24 cellular contexts compared by ENCODE assay signal in the genomic region with DNA sequence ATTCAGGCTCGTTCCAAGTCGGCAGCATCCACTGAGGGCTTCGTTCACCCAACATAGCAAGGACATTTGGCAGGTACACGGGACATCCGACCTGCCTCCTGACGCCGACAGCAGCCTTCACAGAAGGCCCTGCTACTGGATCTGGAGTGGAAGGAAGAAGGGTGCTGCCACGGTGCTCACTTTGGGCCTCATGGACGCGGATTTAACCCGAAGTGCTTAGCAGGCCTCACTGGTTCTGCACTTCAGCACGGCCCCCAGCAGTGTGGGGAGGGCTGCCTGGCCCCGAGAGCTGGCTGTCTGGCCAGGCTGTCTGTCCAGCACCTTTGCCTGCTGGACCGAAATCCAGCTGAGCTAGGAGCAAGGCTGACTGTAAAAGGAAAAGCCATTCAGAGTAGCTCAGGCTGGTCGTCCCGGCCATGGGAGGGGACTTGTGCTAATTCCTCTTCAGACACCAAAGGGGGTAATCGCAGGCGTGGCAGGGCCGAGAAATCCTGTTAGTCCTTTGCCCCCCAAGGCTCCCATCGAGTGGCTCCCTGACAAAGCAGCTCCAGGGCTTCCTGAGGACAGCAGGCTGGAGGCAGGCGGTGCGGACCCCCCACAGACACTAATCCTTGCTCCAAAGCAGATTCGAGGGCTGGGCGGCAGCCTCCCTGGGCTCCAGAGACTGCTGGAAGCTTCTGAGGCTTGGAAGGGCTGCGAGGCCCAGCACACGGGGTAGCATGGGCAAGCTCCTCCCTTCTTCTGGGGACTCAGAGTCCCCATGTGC. TPM values are rescaled to one million over a fixed set of nuclear protein-coding genes. Genes with fewer than 3 reads are reported as not detected.
A peak's percentile ranks its signal among the peaks of the same experiment; 100 is the strongest.
DNase-seq lines count a peak whose midpoint lies in the region; ATAC-seq and TF ChIP-seq lines count a peak whose summit lies in the region.
"Had no signal": no experiment of that assay in that cellular context is flagged by ENCODE, and none has a peak within 500 bp of the region (broad histone marks: within the 10 kb centered on the region; RNA-seq: fewer than 3 reads in every experiment).

No MANE protein-coding gene starts in this region.

- H3K27me3 Mint-ChIP-seq in osteocyte (ENCODE audit: unreplicated experiment) = peaks cover 17% of the 10 kb centered on the region

- H3K18ac ChIP-seq in mesendoderm (ENCODE audit: low read length) = no peak overlapping the region

- ATAC-seq in Right ventricle myocardium inferior (no peak), left cardiac atrium (no peak), HG02588 (IDR thresholded peaks at IDR 0.05; ENCODE audit: unreplicated experiment) (no peak)
- ATAC-seq: activated CD4-positive, alpha-beta T cell treated with anti-CD3 and anti-CD28 coated beads for 36 hours; activated T-cell treated with anti-CD3 and anti-CD28 coated beads, Interleukin-2, amount 50 U/mL, for 4 hours; PC-3; T-cell had no signal

- H3K36me3 ChIP-seq in right atrium auricular region (no peaks in the 10 kb centered on the region), mesendoderm (ENCODE audit: control insufficient read depth, insufficient read depth, low read length) (no peaks in the 10 kb centered on the region)
- H3K36me3 ChIP-seq: adrenal gland, tibial artery had no signal

- H3K4me2 ChIP-seq in mesendoderm (ENCODE audit: low read length) = no peak overlapping the region

- H3K9me3 ChIP-seq in right atrium auricular region = peaks cover 0 to 18% of the 10 kb centered on the region in 2 donors
- H3K9me3 ChIP-seq: adrenal gland had no signal

- H3K27ac Mint-ChIP-seq in osteocyte (ENCODE audit: unreplicated experiment) = no peak overlapping the region
- H3K27ac Mint-ChIP-seq: activated CD4-positive, alpha-beta T cell treated with anti-CD3 and anti-CD28 coated beads for 36 hours; B cell; nephron; stimulated activated naive CD8-positive, alpha-beta T cell treated with anti-CD3 and anti-CD28 coated beads, Interleukin-15, amount 100 ng/mL, for 72 hours; T-cell had no signal

- peak overlapping the region; percentile 52 for H3K56ac ChIP-seq in mesendoderm (ENCODE audit: low read length)

- H4K8ac ChIP-seq in mesendoderm (ENCODE audit: low read depth, low read length) = no peak overlapping the region

- H2AK5ac ChIP-seq in mesendoderm (ENCODE audit: low read length) = no peak overlapping the region

- H2BK120ac ChIP-seq in mesendoderm (ENCODE audit: low read depth, low read length) = no peak overlapping the region

- intact Hi-C loops in Right ventricle myocardium inferior (cut with DNase I) (no loop called here), left cardiac atrium (cut with DNase I) (no loop called here)

- H3K9ac ChIP-seq in mesendoderm (ENCODE audit: low read length) = no peak overlapping the region

- H3K4me1 ChIP-seq in right atrium auricular region (peaks cover 0 to 26% of the 10 kb centered on the region in 2 donors), mesendoderm (ENCODE audit: control insufficient read depth, low read depth, low read length) (no peaks in the 10 kb centered on the region)
- H3K4me1 ChIP-seq: adrenal gland had no signal

- peak; percentile 62 for DNase-seq in Right ventricle myocardium inferior (ENCODE audit: missing footprints)
- DNase-seq in right atrium auricular region (ENCODE audit: low spot score) = no peak
- peak; percentile 18 for DNase-seq in left cardiac atrium
- peak; percentile 27 for DNase-seq in mesendoderm
- DNase-seq in osteocyte (ENCODE audit: extremely low spot score, unreplicated experiment) = no peak
- DNase-seq in NCI-H2171 (lab: John Stamatoyannopoulos, UW) = no peak
- no peak for DNase-seq in occipital lobe (lab: John Stamatoyannopoulos, UW)
- DNase-seq: activated CD4-positive, alpha-beta T cell treated with anti-CD3 and anti-CD28 coated beads for 36 hours; activated naive CD4-positive, alpha-beta T cell; activated T-cell treated with anti-CD3 and anti-CD28 coated beads, Interleukin-2, amount 50 U/mL, for 4 hours; adrenal gland; DND-41; NCI-H1105 treated with DMSO at 0.1 percent for 48 hours; NCI-H69; PC-3; SIG-M5; stimulated activated CD4-positive, alpha-beta T cell treated with anti-CD3 and anti-CD28 coated beads, Interleukin-12 subunit alpha, Interleukin-12 subunit beta, amount 100 ng/mL, for 4 hours; stimulated activated naive CD8-positive, alpha-beta T cell treated with anti-CD3 and anti-CD28 coated beads, Interleukin-15, amount 100 ng/mL, for 72 hours; T-cell had no signal

- no peak overlapping the region for H3K23ac ChIP-seq in mesendoderm (ENCODE audit: low read length)

- H3K79me1 ChIP-seq in mesendoderm (ENCODE audit: low read length) = no peaks in the 10 kb centered on the region

- no peak overlapping the region for H3K4me3 Mint-ChIP-seq in osteocyte (ENCODE audit: unreplicated experiment)
- H3K4me3 Mint-ChIP-seq: activated CD4-positive, alpha-beta T cell treated with anti-CD3 and anti-CD28 coated beads for 36 hours; activated T-cell treated with anti-CD3 and anti-CD28 coated beads, Interleukin-2, amount 50 U/mL, for 4 hours; B cell; nephron; stimulated activated naive CD8-positive, alpha-beta T cell treated with anti-CD3 and anti-CD28 coated beads, Interleukin-15, amount 100 ng/mL, for 72 hours; T-cell had no signal

- H3K9me3 Mint-ChIP-seq in osteocyte (ENCODE audit: unreplicated experiment) = peaks cover 15% of the 10 kb centered on the region

- H2BK15ac ChIP-seq in mesendoderm (replicated peaks; ENCODE audit: low read depth) = no peak overlapping the region

- H3K27me3 ChIP-seq in right atrium auricular region (no peaks in the 10 kb centered on the region), mesendoderm (ENCODE audit: insufficient read depth, low read length, poor library complexity) (no peaks in the 10 kb centered on the region)
- H3K27me3 ChIP-seq: adrenal gland had no signal

- H3K36me3 Mint-ChIP-seq in osteocyte (ENCODE audit: unreplicated experiment) = peaks cover 4% of the 10 kb centered on the region

- H3K79me2 ChIP-seq in mesendoderm (ENCODE audit: control insufficient read depth, insufficient read depth, low read length) = no peaks in the 10 kb centered on the region

- H3K27ac ChIP-seq in right atrium auricular region (no peak overlapping the region), mesendoderm (ENCODE audit: low read depth, low read length) (no peak overlapping the region)
- H3K27ac ChIP-seq: adrenal gland, coronary artery, tibial artery had no signal

- H2BK5ac ChIP-seq in mesendoderm (ENCODE audit: low read length) = no peak overlapping the region

- H3K4me3 ChIP-seq in right atrium auricular region (no peak overlapping the region), mesendoderm (ENCODE audit: low read length) (no peak overlapping the region)
- H3K4me3 ChIP-seq: adrenal gland, coronary artery, tibial artery had no signal

- TF ChIP-seq CTCF in right atrium auricular region (IDR thresholded peaks at IDR 0.05) (no peak), osteocyte (IDR thresholded peaks at IDR 0.05) (no peak)

- no peak overlapping the region for H4K5ac ChIP-seq in mesendoderm (ENCODE audit: low read length)

- H3K4me1 Mint-ChIP-seq in osteocyte (ENCODE audit: unreplicated experiment) = peaks cover 42% of the 10 kb centered on the region
- H3K4me1 Mint-ChIP-seq: activated CD4-positive, alpha-beta T cell treated with anti-CD3 and anti-CD28 coated beads for 36 hours; stimulated activated naive CD8-positive, alpha-beta T cell treated with anti-CD3 and anti-CD28 coated beads, Interleukin-15, amount 100 ng/mL, for 72 hours had no signal

- H3K4ac ChIP-seq in mesendoderm (ENCODE audit: low read depth, low read length) = no peak overlapping the region

- no CpG with 5 or more reads among the region's 26 CpGs for WGBS in mesendoderm (ENCODE audit: extremely low coverage, insufficient coverage, low lambda C conversion rate)

RNA-seq across cellular contexts. Expression of a gene that starts 11.1 kb away (rescaled TPM):
- total RNA-seq in Right ventricle myocardium inferior (91.1 TPM), right atrium auricular region (10 to 100 TPM; 34.5 to 50.8 TPM), left cardiac atrium (10 to 100 TPM; 41.6 to 67.7 TPM), osteocyte (76.4 and 82.2 TPM in 2 replicates), occipital lobe (6.6 TPM)
- polyA plus RNA-seq in mesendoderm (2013, experiment 1 of 2) = 16.4 TPM
- polyA plus RNA-seq in mesendoderm (2013, experiment 2 of 2) = 16.9 TPM

Comparison
In these comparisons a context has a peak if more than half of its experiments do, and no peak if none do; other contexts are left out.
1. DNase-seq: peak in Right ventricle myocardium inferior (single experiment), left cardiac atrium (single experiment) and mesendoderm (single experiment); none in right atrium auricular region (single experiment), osteocyte (single experiment), NCI-H2171 (single experiment) and occipital lobe (single experiment).